In genomic region chr12:52171950-52172512, GRCh38 we compare ENCODE assay signal across 8 cellular contexts. TPM values are rescaled to one million over a fixed set of nuclear protein-coding genes. Genes with fewer than 3 reads are reported as not detected.
DNase-seq lines count a peak whose midpoint lies in the region; ATAC-seq and TF ChIP-seq lines count a peak whose summit lies in the region.

No MANE protein-coding gene starts in this region.

- TF ChIP-seq CTCF in CD14-positive monocyte (IDR thresholded peaks at IDR 0.05): peak; percentile 48
- TF ChIP-seq CTCF in spleen (IDR thresholded peaks at IDR 0.05 in 8 of 11, conservative IDR thresholded peaks at IDR 0.05 in 3 of 11): peak in 1 of 11 experiments; percentile 26

- H3K27me3 ChIP-seq in H7 (ENCODE audit: control insufficient read depth, insufficient read depth, low read length) (no peaks in the 10 kb centered on the region), SJCRH30 (no peaks in the 10 kb centered on the region), spleen (replicated peaks in 1 of 7) (no peaks in the 10 kb centered on the region)

- ATAC-seq in activated T-helper 17 cell treated with anti-CD3 and anti-CD28 coated beads, Interleukin-2, amount 50 U/mL, for 72 hours (replicated peaks): no peak
- ATAC-seq in HG03469 (IDR thresholded peaks at IDR 0.05; ENCODE audit: unreplicated experiment) (no peak), GM21515 (IDR thresholded peaks at IDR 0.05; ENCODE audit: unreplicated experiment) (no peak)

- WGBS in spleen, 5 donors: 64 to 79% (median 72%) methylated on average over 10 of the region's 10 CpGs

- H3K9me3 ChIP-seq in SJCRH30 (replicated peaks): no peaks in the 10 kb centered on the region
- H3K9me3 ChIP-seq in spleen: no peaks in the 10 kb centered on the region

- H3K27ac ChIP-seq in SJCRH30: no peak overlapping the region; the same call in 1 of the 2 replicates
- no peak overlapping the region for H3K27ac ChIP-seq in spleen

- peaks cover 0 to 1% (median 0%) of the 10 kb centered on the region in 7 donors for H3K9me3 Mint-ChIP-seq in CD14-positive monocyte
- H3K9me3 Mint-ChIP-seq in activated T-helper 17 cell treated with anti-CD3 and anti-CD28 coated beads, Interleukin-2, amount 50 U/mL, for 72 hours: no peaks in the 10 kb centered on the region

- H3K4me1 ChIP-seq in SJCRH30 (peaks cover 43% of the 10 kb centered on the region), spleen (peaks cover 0 to 26% (median 1%) of the 10 kb centered on the region in 6 donors)

- H3K4me1 Mint-ChIP-seq in CD14-positive monocyte: peaks cover 37% of the 10 kb centered on the region
- H3K4me1 Mint-ChIP-seq in activated T-helper 17 cell treated with anti-CD3 and anti-CD28 coated beads, Interleukin-2, amount 50 U/mL, for 72 hours: no peaks in the 10 kb centered on the region

- DNase-seq in CD14-positive monocyte (ENCODE audit: low spot score): peak; percentile 63
- DNase-seq in H7: peak; percentile 90
- peak; percentile 71 to 72 for DNase-seq in SJCRH30
- DNase-seq in iPS-NIHi7 (ENCODE audit: extremely low spot score): peak; percentile 68
- DNase-seq in spleen: no peak

- H3K36me3 ChIP-seq in H7 (replicated peaks; ENCODE audit: control insufficient read depth, insufficient read depth, low read length) (no peaks in the 10 kb centered on the region), SJCRH30 (peaks cover 32% of the 10 kb centered on the region), spleen (no peaks in the 10 kb centered on the region)

- no peak overlapping the region for H3K4me3 Mint-ChIP-seq in CD14-positive monocyte
- no peak overlapping the region for H3K4me3 Mint-ChIP-seq in activated T-helper 17 cell treated with anti-CD3 and anti-CD28 coated beads, Interleukin-2, amount 50 U/mL, for 72 hours

- TF ChIP-seq POLR2A in spleen (IDR thresholded peaks at IDR 0.05): no peak

- no peak overlapping the region for H3K4me3 ChIP-seq in H7 (ENCODE audit: insufficient read depth, low read depth, low read length)
- no peak overlapping the region for H3K4me3 ChIP-seq in SJCRH30
- H3K4me3 ChIP-seq in spleen: no peak overlapping the region

- H3K27ac Mint-ChIP-seq in CD14-positive monocyte: peak overlapping the region in 4 of 7 donors; percentile 8 to 83 (median 80)
- H3K27ac Mint-ChIP-seq in activated T-helper 17 cell treated with anti-CD3 and anti-CD28 coated beads, Interleukin-2, amount 50 U/mL, for 72 hours: no peak overlapping the region

- H3K36me3 Mint-ChIP-seq in CD14-positive monocyte: no peaks in the 10 kb centered on the region
- H3K36me3 Mint-ChIP-seq in activated T-helper 17 cell treated with anti-CD3 and anti-CD28 coated beads, Interleukin-2, amount 50 U/mL, for 72 hours (ENCODE audit: low read depth): no peaks in the 10 kb centered on the region

- intact Hi-C loops in CD14-positive monocyte (cut with micrococcal nuclease): no loop called here
- intact Hi-C loops in spleen (cut with DNase I; ENCODE audit: low total_unique reads): loop anchor here (5.0 kb wide), 1 partner anchor 705 kb away; no protein-coding TSS in a partner anchor

- H3K27me3 Mint-ChIP-seq in CD14-positive monocyte (ENCODE audit: low read depth in 3 of 3): peaks cover 0 to 4% (median 0%) of the 10 kb centered on the region in 3 donors
- no peaks in the 10 kb centered on the region for H3K27me3 Mint-ChIP-seq in activated T-helper 17 cell treated with anti-CD3 and anti-CD28 coated beads, Interleukin-2, amount 50 U/mL, for 72 hours

RNA-seq across cellular contexts. Expression of gene KRT80, which starts 19.8 kb away (rescaled TPM):
- under 1 TPM; 0.18 to 0.52 TPM for polyA plus RNA-seq in CD14-positive monocyte
- total RNA-seq in H7 (2014; rRNA removed; shearing (Covaris generic)): not detected in 2 replicates
- 45.7 and 49.0 TPM in 2 replicates for total RNA-seq in SJCRH30 (2014; rRNA removed; shearing (Covaris generic))
- total RNA-seq in activated T-helper 17 cell treated with anti-CD3 and anti-CD28 coated beads, Interleukin-2, amount 50 U/mL, for 72 hours: not detected
- total RNA-seq in spleen: under 1 TPM in 2 of 7 donors, not detected in 5; 0.17 to 0.37 TPM
- under 1 TPM in 1 of 3 donors, not detected in 2; 0.03 TPM for polyA plus RNA-seq in spleen

Comparison
In these comparisons a context has a peak if more than half of its experiments do, and no peak if none do; other contexts are left out.
1. RNA of gene KRT80, which starts 19.8 kb away (total RNA-seq): 45.7 to 49.0 TPM in SJCRH30; 0.17 to 0.37 TPM in spleen, not detected in H7 and not detected in activated T-helper 17 cell treated with anti-CD3 and anti-CD28 coated beads, Interleukin-2, amount 50 U/mL, for 72 hours; every median in the first group is over 10 times any median in the second.